ENCODE assay signal across 10 cellular contexts in the genomic region with DNA sequence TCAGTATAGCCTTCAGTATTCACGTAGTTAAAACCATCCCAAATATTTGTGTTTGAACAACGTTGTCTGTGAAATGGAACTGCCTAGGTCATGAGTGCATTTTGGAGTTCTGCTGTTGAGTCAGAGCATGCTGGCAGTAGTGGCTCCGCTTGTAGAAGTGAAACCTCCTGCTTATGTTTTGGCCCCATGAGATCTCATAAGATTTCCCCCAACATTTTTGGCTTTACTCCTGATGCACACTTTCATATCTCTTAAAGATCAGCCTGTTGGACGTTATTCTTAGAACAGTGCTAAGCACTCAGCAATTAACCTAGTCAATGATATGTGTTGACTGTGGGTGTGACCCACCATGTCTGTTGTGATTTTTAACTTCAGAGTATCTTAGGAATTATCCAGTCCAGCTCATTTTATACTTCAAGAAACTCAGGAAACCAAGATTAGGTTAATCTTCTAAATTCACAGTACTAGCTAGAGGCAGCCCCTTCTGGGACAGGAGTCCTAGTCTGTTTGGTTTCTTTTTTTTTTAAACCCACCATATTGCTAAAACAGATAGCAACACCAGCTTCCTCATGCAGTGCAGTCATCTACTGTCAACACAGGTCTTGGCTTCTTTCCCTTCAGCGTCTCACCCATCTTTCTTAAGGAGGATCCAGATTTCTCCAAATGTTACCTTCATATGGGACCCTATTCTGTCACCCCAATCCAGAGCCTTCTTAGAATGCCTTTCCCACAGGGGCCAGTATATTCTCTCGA. TPM values are rescaled to one million over a fixed set of nuclear protein-coding genes. Genes with fewer than 3 reads are reported as not detected.
DNase-seq lines count a peak whose midpoint lies in the region; ATAC-seq and TF ChIP-seq lines count a peak whose summit lies in the region.
"Had no signal": no experiment of that assay in that cellular context is flagged by ENCODE, and none has a peak within 500 bp of the region (broad histone marks: within the 10 kb centered on the region; RNA-seq: fewer than 3 reads in every experiment).

No MANE protein-coding gene starts in this region.

- H3K27ac ChIP-seq in cardiac muscle cell, result peak overlapping the region; percentile 56
- H3K27ac ChIP-seq: HL-60 had no signal

- H3K9me3 ChIP-seq in cardiac muscle cell (ENCODE audit: low read depth), result no peaks in the 10 kb centered on the region

- peaks cover 22% of the 10 kb centered on the region for H3K4me1 ChIP-seq in cardiac muscle cell (ENCODE audit: low read depth)

- H3K36me3 ChIP-seq in cardiac muscle cell, result peaks cover 9% of the 10 kb centered on the region

- DNase-seq in GM12865 (ENCODE audit: low read depth) (peak; percentile 91), GM20000 (ENCODE audit: low spot score) (peak; percentile 62), cardiac muscle cell (ENCODE audit: low read depth in 1 of 2, low spot score in 1 of 2) (peak in 1 of 2 donors; percentile 60), GDM1 (lab: John Stamatoyannopoulos, UW) (no peak), NCI-H524 treated with DMSO at 0.1 percent for 48 hours (lab: John Stamatoyannopoulos, UW) (no peak), AG08395 (ENCODE audit: low spot score) (no peak), NCI-H1436 treated with DMSO at 0.1 percent for 48 hours (lab: John Stamatoyannopoulos, UW) (no peak)

- TF ChIP-seq CTCF in GM12865 (IDR thresholded peaks at IDR 0.05; ENCODE audit: insufficient read depth, low read depth, low read length, missing control alignments) (no peak), GM20000 (IDR thresholded peaks at IDR 0.05; ENCODE audit: extremely low read depth, missing control alignments) (no peak), cardiac muscle cell (IDR thresholded peaks at IDR 0.05; ENCODE audit: low read depth, low read length) (no peak)

- H3K4me3 ChIP-seq in GM12865 (ENCODE audit: low read depth, low read length) (peak overlapping the region; percentile 36), cardiac muscle cell (no peak overlapping the region)

- H3K27me3 ChIP-seq in cardiac muscle cell, result no peaks in the 10 kb centered on the region
- H3K27me3 ChIP-seq: heart left ventricle had no signal

- ATAC-seq in HG03442 (IDR thresholded peaks at IDR 0.05; ENCODE audit: unreplicated experiment), result peak; percentile 93

RNA-seq across cellular contexts. Expression of gene RAP2A, which starts 26.2 kb away (rescaled TPM):
- total RNA-seq in cardiac muscle cell, result 23.1 and 24.3 TPM in 2 replicates
- polyA plus RNA-seq in cardiac muscle cell, result 15.1 and 22.6 TPM in 2 replicates

Comparison
In these comparisons a context has a peak if more than half of its experiments do, and no peak if none do; other contexts are left out.
1. DNase-seq: peak in GM12865 (single experiment) and GM20000 (single experiment); none in GDM1 (single experiment), NCI-H524 treated with DMSO at 0.1 percent for 48 hours (single experiment), AG08395 (single experiment) and NCI-H1436 treated with DMSO at 0.1 percent for 48 hours (single experiment).